16 cellular contexts compared by ENCODE assay signal in genomic region chr3:72957303-72957702, GRCh38. TPM values are rescaled to one million over a fixed set of nuclear protein-coding genes. Genes with fewer than 3 reads are reported as not detected.
A peak's percentile ranks its signal among the peaks of the same experiment; 100 is the strongest.
DNase-seq lines count a peak whose midpoint lies in the region; TF ChIP-seq lines count a peak whose summit lies in the region.
"Had no signal": no experiment of that assay in that cellular context is flagged by ENCODE, and none has a peak within 500 bp of the region (broad histone marks: within the 10 kb centered on the region; RNA-seq: fewer than 3 reads in every experiment).

No MANE protein-coding gene starts in this region.

- 61 to 73% methylated on average over 4 to 6 of the region's 8 CpGs for WGBS in mesodermal cell (ENCODE audit: insufficient coverage in 2 of 2), 2 experiments
- WGBS in stomach, 5 donors: 43 to 69% (median 60%) methylated on average over 8 of the region's 8 CpGs

- H3K36me3 ChIP-seq in mesodermal cell (ENCODE audit: control insufficient read depth, insufficient read depth, low read length): peaks cover 4% of the 10 kb centered on the region
- no peaks in the 10 kb centered on the region for H3K36me3 ChIP-seq in stomach
- H3K36me3 ChIP-seq: BE2C, cardiac muscle cell had no signal

- peak overlapping the region; percentile 57 for H3K27ac ChIP-seq in mesodermal cell (ENCODE audit: low read depth, low read length, severe bottlenecking)
- H3K27ac ChIP-seq in stomach: peak overlapping the region in 3 of 5 donors; percentile 14 to 38 (median 23)
- H3K27ac ChIP-seq: cardiac muscle cell had no signal

- intact Hi-C loops in stomach (cut with DNase I; ENCODE audit: low total_unique reads): no loop called here

- H3K4me1 ChIP-seq in mesodermal cell (ENCODE audit: control insufficient read depth, insufficient read depth, low read length, poor library complexity, severe bottlenecking): no peaks in the 10 kb centered on the region
- H3K4me1 ChIP-seq in stomach: peaks cover 0 to 34% (median 6%) of the 10 kb centered on the region in 4 donors
- H3K4me1 ChIP-seq: BE2C had no signal

- H3K9me3 ChIP-seq in mesodermal cell (ENCODE audit: control insufficient read depth, low read length) (no peaks in the 10 kb centered on the region), stomach (no peaks in the 10 kb centered on the region)
- H3K9me3 ChIP-seq: BE2C had no signal

- no peak for TF ChIP-seq EP300 in stomach (IDR thresholded peaks at IDR 0.05)

- no peak overlapping the region for H3K4me3 ChIP-seq in mesodermal cell (ENCODE audit: extremely low read depth, insufficient read depth, low read length, poor library complexity, severe bottlenecking)
- H3K4me3 ChIP-seq in stomach: no peak overlapping the region
- H3K4me3 ChIP-seq: cardiac muscle cell had no signal

- TF ChIP-seq CTCF in stomach (IDR thresholded peaks at IDR 0.05): no peak

- in situ Hi-C loops in SK-MEL-5 (cut with HindIII; ENCODE audit: low pct_unique_long_range_greater_than_20kb, low sequenced_read_pairs): no loop called here

- no peaks in the 10 kb centered on the region for H3K27me3 ChIP-seq in stomach
- H3K27me3 ChIP-seq: BE2C, cardiac muscle cell had no signal

- DNase-seq in SK-MEL-5 (ENCODE audit: low read depth, low spot score): peak; percentile 96
- DNase-seq in globus pallidus (ENCODE audit: low spot score): peak; percentile 94
- peak; percentile 51 for DNase-seq in stomach
- DNase-seq in activated CD4-positive, alpha-beta T cell treated with anti-CD3 and anti-CD28 coated beads, Interleukin-2, amount 50 U/mL, for 48 hours: no peak
- no peak for DNase-seq in stimulated activated CD4-positive, alpha-beta T cell treated with anti-CD3 and anti-CD28 coated beads, Interleukin-1b, Interleukin-23, amount 100 ng/mL, for 48 hours
- no peak for DNase-seq in activated naive CD4-positive, alpha-beta T cell (lab: John Stamatoyannopoulos, UW)
- DNase-seq in DMS153 (lab: John Stamatoyannopoulos, UW): no peak
- DNase-seq: activated CD4-positive, CD25-positive, alpha-beta regulatory T cell treated with anti-CD3 and anti-CD28 coated beads, Interleukin-2, amount 50 U/mL, for 72 hours; activated T-cell treated with anti-CD3 and anti-CD28 coated beads for 4 hours; BE2C; kidney; NCI-H1048; NCI-H2171; T-helper 17 cell had no signal

- no peak for TF ChIP-seq POLR2A in stomach (IDR thresholded peaks at IDR 0.05)

RNA-seq across cellular contexts. Expression of gene PPP4R2, which starts 39.3 kb away (rescaled TPM):
- 65.4 and 67.7 TPM in 2 replicates for total RNA-seq in SK-MEL-5 (2014; rRNA removed; shearing (Covaris generic))
- 22.7 and 22.8 TPM in 2 replicates for polyA plus RNA-seq in SK-MEL-5 (2015; cell fraction: cytosol; rRNA removed)
- 39.1 and 42.7 TPM in 2 replicates for polyA plus RNA-seq in SK-MEL-5 (2015; cell fraction: nucleus; rRNA removed)
- polyA plus RNA-seq in mesodermal cell (2013, experiment 1 of 2): 67.0 TPM
- polyA plus RNA-seq in mesodermal cell (2013, experiment 2 of 2): 73.4 TPM
- total RNA-seq in stomach: 100 to 1,000 TPM in 1 of 5 donors, 10 to 100 TPM in 4; 12.8 to 100 (median 31.4) TPM
- 10 to 100 TPM; 10.7 to 25.8 (median 16.7) TPM for polyA plus RNA-seq in stomach

Comparison
In these comparisons a context has a peak if more than half of its experiments do, and no peak if none do; other contexts are left out.
1. DNase-seq: peak in SK-MEL-5 (single experiment), globus pallidus (single experiment) and stomach (single experiment); none in activated CD4-positive, alpha-beta T cell treated with anti-CD3 and anti-CD28 coated beads, Interleukin-2, amount 50 U/mL, for 48 hours (0 of 2), stimulated activated CD4-positive, alpha-beta T cell treated with anti-CD3 and anti-CD28 coated beads, Interleukin-1b, Interleukin-23, amount 100 ng/mL, for 48 hours (single experiment), activated naive CD4-positive, alpha-beta T cell (0 of 4) and DMS153 (single experiment).